Comparison of ENCODE assay signal across 7 cellular contexts in the genomic region with DNA sequence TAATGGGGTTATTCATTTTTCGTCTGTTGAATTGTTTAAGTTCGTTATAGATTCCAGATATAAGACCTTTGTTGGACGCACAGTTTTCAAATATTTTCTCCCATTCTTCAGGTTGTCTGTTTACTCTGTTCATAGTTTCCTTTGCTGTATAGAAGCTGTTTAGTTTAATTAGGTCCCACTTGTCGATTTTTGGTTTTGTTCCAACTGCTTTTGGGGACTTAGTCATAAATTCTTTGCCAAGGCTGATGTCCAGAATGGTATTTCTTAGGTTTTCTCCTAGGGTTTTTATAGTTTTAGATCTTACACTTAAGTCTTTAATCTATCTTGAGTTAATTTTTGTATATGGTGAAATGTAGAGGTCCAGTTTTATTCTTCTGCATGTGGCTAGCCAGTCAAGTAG.
"Had no signal": no experiment of that assay in that cellular context is flagged by ENCODE, and none has a peak within 500 bp of the region (broad histone marks: within the 10 kb centered on the region; RNA-seq: fewer than 3 reads in every experiment).

No MANE protein-coding gene starts in this region.

- ATAC-seq: HepG2, K562 had no signal

- DNase-seq: GM23248, GOT3, H9, HCEC 1CT, KG1 had no signal

- H3K4me3 ChIP-seq: GM23248, K562 had no signal
